16 cellular contexts compared by ENCODE assay signal in the genomic region with DNA sequence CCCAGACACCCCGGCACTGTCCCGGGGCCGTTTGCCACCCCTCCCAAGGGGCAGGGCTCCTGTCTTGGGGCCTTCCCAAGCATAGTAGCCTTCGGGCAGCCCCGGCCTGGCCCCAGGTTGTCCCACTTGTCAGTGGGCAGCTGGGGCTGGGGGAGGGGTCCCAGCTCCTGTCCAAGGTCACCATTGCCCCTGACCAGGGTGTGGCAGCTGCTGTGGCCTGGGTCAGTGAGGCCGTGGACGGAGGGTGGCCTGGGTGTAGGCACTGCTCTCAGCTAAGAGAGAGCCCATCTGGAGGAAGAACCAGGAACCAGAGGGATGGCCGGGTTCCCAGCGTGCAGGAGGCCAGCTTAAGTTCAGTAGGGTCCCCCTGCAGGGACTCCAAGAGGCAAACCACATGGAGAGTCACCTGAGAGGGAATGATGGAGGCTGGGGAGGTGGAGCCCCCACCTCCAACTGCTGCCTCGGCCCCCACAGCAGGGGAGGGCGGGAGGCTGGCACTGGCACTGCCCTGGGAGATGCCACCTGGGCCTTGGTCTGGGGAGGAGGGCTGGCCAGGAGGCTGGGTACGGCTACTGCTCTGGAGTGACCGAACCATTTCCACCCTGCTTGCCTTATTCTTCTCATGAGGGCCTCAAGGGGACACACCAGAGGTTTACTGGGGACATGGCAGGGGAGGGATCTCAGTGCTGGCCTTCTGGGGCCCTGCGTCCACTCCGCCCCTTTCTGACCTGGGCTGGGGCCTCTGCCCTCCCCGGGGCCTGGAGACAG. TPM values are rescaled to one million over a fixed set of nuclear protein-coding genes. Genes with fewer than 3 reads are reported as not detected.
DNase-seq lines count a peak whose midpoint lies in the region; ATAC-seq, FAIRE-seq and TF ChIP-seq lines count a peak whose summit lies in the region.
"Had no signal": no experiment of that assay in that cellular context is flagged by ENCODE, and none has a peak within 500 bp of the region (broad histone marks: within the 10 kb centered on the region; RNA-seq: fewer than 3 reads in every experiment).

No MANE protein-coding gene starts in this region.

- H3K27me3 Mint-ChIP-seq in HFFc6 (ENCODE audit: insufficient read depth): peaks cover 13% of the 10 kb centered on the region

- H3K4me1 ChIP-seq in RWPE2 (ENCODE audit: insufficient read depth, poor library complexity, severe bottlenecking): no peaks in the 10 kb centered on the region
- H3K4me1 ChIP-seq in keratinocyte (ENCODE audit: control insufficient read depth, extremely low read depth, insufficient read depth, low read length): no peaks in the 10 kb centered on the region
- H3K4me1 ChIP-seq: Peyer's patch had no signal

- H3K36me3 Mint-ChIP-seq in HFFc6 (ENCODE audit: low read depth): no peaks in the 10 kb centered on the region
- H3K36me3 Mint-ChIP-seq: CD4-positive, CD25-positive, alpha-beta regulatory T cell had no signal

- H3K79me2 ChIP-seq in keratinocyte (ENCODE audit: control insufficient read depth, insufficient read depth, low read length): no peaks in the 10 kb centered on the region

- ATAC-seq in RWPE2 (ENCODE audit: low read depth): peak; percentile 8; the same call in 1 of the 3 replicates
- ATAC-seq in GM21619 (IDR thresholded peaks at IDR 0.05; ENCODE audit: unreplicated experiment): no peak
- no peak for ATAC-seq in GM19351 (IDR thresholded peaks at IDR 0.05; ENCODE audit: unreplicated experiment)
- no peak for ATAC-seq in HG02938 (IDR thresholded peaks at IDR 0.05; ENCODE audit: unreplicated experiment)

- H3K36me3 ChIP-seq in RWPE2 (ENCODE audit: low read depth) (no peaks in the 10 kb centered on the region), keratinocyte (ENCODE audit: control insufficient read depth in 2 of 2, extremely low read depth in 1 of 2, insufficient read depth in 2 of 2, low read length in 2 of 2) (no peaks in the 10 kb centered on the region)
- H3K36me3 ChIP-seq: Peyer's patch had no signal

- H3K9me3 Mint-ChIP-seq in HFFc6: no peaks in the 10 kb centered on the region
- H3K9me3 Mint-ChIP-seq: CD4-positive, CD25-positive, alpha-beta regulatory T cell had no signal

- H3K27me3 ChIP-seq in RWPE2 (ENCODE audit: insufficient read depth, poor library complexity, severe bottlenecking): no peaks in the 10 kb centered on the region
- H3K27me3 ChIP-seq in keratinocyte (ENCODE audit: control insufficient read depth, extremely low read depth, insufficient read depth, low read length): no peaks in the 10 kb centered on the region
- H3K27me3 ChIP-seq: Peyer's patch had no signal

- no peaks in the 10 kb centered on the region for H3K9me3 ChIP-seq in RWPE2 (ENCODE audit: severe bottlenecking)
- H3K9me3 ChIP-seq in keratinocyte (ENCODE audit: control insufficient read depth, low read depth, low read length): no peaks in the 10 kb centered on the region
- H3K9me3 ChIP-seq: Peyer's patch, SK-N-SH had no signal

- H3K9me1 ChIP-seq in keratinocyte (ENCODE audit: control insufficient read depth, extremely low read depth, insufficient read depth, low read length): no peaks in the 10 kb centered on the region

- no peak overlapping the region for H3K9ac ChIP-seq in keratinocyte (ENCODE audit: control insufficient read depth, extremely low read depth, insufficient read depth, low read length)
- H3K9ac ChIP-seq: SK-N-SH had no signal

- no peak overlapping the region for H3K4me3 Mint-ChIP-seq in HFFc6
- H3K4me3 Mint-ChIP-seq: CD4-positive, CD25-positive, alpha-beta regulatory T cell had no signal

- H2AFZ ChIP-seq in keratinocyte (ENCODE audit: control insufficient read depth, low read length): no peak overlapping the region

- H3K27ac Mint-ChIP-seq in HFFc6: no peak overlapping the region

- no peaks in the 10 kb centered on the region for H4K20me1 ChIP-seq in keratinocyte (ENCODE audit: control insufficient read depth, extremely low read depth, insufficient read depth, low read length)

- H3K27ac ChIP-seq in RWPE2 (ENCODE audit: poor library complexity, severe bottlenecking) (no peak overlapping the region), keratinocyte (ENCODE audit: control insufficient read depth, insufficient read depth, low read length) (no peak overlapping the region)
- H3K27ac ChIP-seq: Peyer's patch had no signal

- TF ChIP-seq CTCF in HFFc6 (IDR thresholded peaks at IDR 0.05) (0 out of 2 replicates have a peak, but pooled peaks have one; percentile 2), RWPE2 (IDR thresholded peaks at IDR 0.05; ENCODE audit: poor library complexity, severe bottlenecking) (no peak), keratinocyte (optimal IDR thresholded peaks at IDR 0.05 in 1 of 3, IDR thresholded peaks at IDR 0.05 in 1 of 3, conservative IDR thresholded peaks at IDR 0.05 in 1 of 3; ENCODE audit: extremely low read depth in 1 of 3, insufficient read depth in 2 of 3, low read length in 3 of 3) (no peak)

- dilution Hi-C loops in keratinocyte (cut with MboI; ENCODE audit: extremely low pct_ligation_motif_present, low sequenced_read_pairs): no loop called here

- peak; percentile 35 for FAIRE-seq in GM19239 (lab: Jason Lieb, UNC)
- FAIRE-seq in keratinocyte (lab: Jason Lieb, UNC): no peak
- FAIRE-seq: H54 had no signal

- peaks cover 8% of the 10 kb centered on the region; the same call in 1 of the 2 replicates for H3K4me1 Mint-ChIP-seq in HFFc6 (ENCODE audit: low read depth)

- DNase-seq in GM19239 (ENCODE audit: insufficient read length, low spot score) (no peak), HFFc6 (no peak), RWPE2 (ENCODE audit: low spot score) (no peak), keratinocyte (ENCODE audit: low read depth, low spot score) (no peak), islet precursor cell (no peak)
- DNase-seq: NCI-H2029 treated with DMSO at 0.1 percent for 48 hours, NCI-H510A had no signal

- H3K4me3 ChIP-seq in RWPE2 (ENCODE audit: severe bottlenecking) (no peak overlapping the region), keratinocyte (ENCODE audit: control insufficient read depth in 2 of 3, extremely low read depth in 1 of 3, insufficient read depth in 2 of 3, low read depth in 1 of 3, low read length in 3 of 3) (no peak overlapping the region)
- H3K4me3 ChIP-seq: Peyer's patch had no signal

- peak overlapping the region; percentile 32 for H3K4me2 ChIP-seq in keratinocyte (ENCODE audit: control insufficient read depth, extremely low read depth, insufficient read depth, low read depth, low read length)
- H3K4me2 ChIP-seq: SK-N-SH had no signal

RNA-seq across cellular contexts. Expression of gene CCDC188, which starts 6.7 kb away (rescaled TPM):
- total RNA-seq in HFFc6 (2021; fragmentation: NEBNext Ultra II Directional; extraction: Animal tissue kit (Norgen Biotek cat#: 25700)): 1 to 10 TPM in 4 of 6 experiments, under 1 TPM in 1, not detected in 1; 0.54 to 3.9 (median 2.8) TPM
- not detected in 3 replicates for polyA plus RNA-seq in keratinocyte
- polyA plus RNA-seq in keratinocyte (2011; ENCODE audit: low read depth): not detected
- not detected in 2 replicates for polyA plus RNA-seq in keratinocyte (2011; cell fraction: cytosol; rRNA removed)
- not detected in 2 replicates for polyA plus RNA-seq in keratinocyte (2011; cell fraction: nucleus; rRNA removed)
- polyA plus RNA-seq in keratinocyte (2012; ENCODE audit: low replicate concordance): not detected in 2 replicates
- polyA minus RNA-seq in keratinocyte: not detected in 3 replicates
- polyA minus RNA-seq in keratinocyte (2011; cell fraction: cytosol; rRNA and poly(A)+ RNA removed): not detected
- not detected in 2 replicates for polyA minus RNA-seq in keratinocyte (2011; cell fraction: nucleus; rRNA and poly(A)+ RNA removed)
- total RNA-seq: A673, OCI-LY7 had no signal
- polyA plus RNA-seq: CD4-positive, CD25-positive, alpha-beta regulatory T cell had no signal

RNA-seq across cellular contexts. Expression of gene ZDHHC8, which starts 26.0 kb away (rescaled TPM):
- total RNA-seq in HFFc6 (2021; fragmentation: NEBNext Ultra II Directional; extraction: Animal tissue kit (Norgen Biotek cat#: 25700)): 100 to 1,000 TPM in 3 of 6 experiments, 10 to 100 TPM in 3; 91.8 to 119 (median 99.1) TPM
- polyA plus RNA-seq in keratinocyte: 16.0 to 44.5 TPM (median 25.4 TPM) in 3 replicates
- polyA plus RNA-seq in keratinocyte (2011; ENCODE audit: low read depth): 3.4 TPM
- polyA plus RNA-seq in keratinocyte (2011; cell fraction: cytosol; rRNA removed): 16.7 and 34.6 TPM in 2 replicates
- polyA plus RNA-seq in keratinocyte (2011; cell fraction: nucleus; rRNA removed): 170 and 225 TPM in 2 replicates
- polyA plus RNA-seq in keratinocyte (2012; ENCODE audit: low replicate concordance): 17.3 and 50.3 TPM in 2 replicates
- 23.9 to 130 TPM (median 28.7 TPM) in 3 replicates for polyA minus RNA-seq in keratinocyte
- polyA minus RNA-seq in keratinocyte (2011; cell fraction: cytosol; rRNA and poly(A)+ RNA removed): 26.3 TPM
- 28.4 and 56.4 TPM in 2 replicates for polyA minus RNA-seq in keratinocyte (2011; cell fraction: nucleus; rRNA and poly(A)+ RNA removed)

RNA-seq across cellular contexts. Expression of gene TRMT2A, which starts 40.6 kb away (rescaled TPM):
- 10 to 100 TPM; 31.1 to 44.9 (median 38.5) TPM for total RNA-seq in HFFc6 (2021; fragmentation: NEBNext Ultra II Directional; extraction: Animal tissue kit (Norgen Biotek cat#: 25700))
- 18.3 to 53.7 TPM (median 20.6 TPM) in 3 replicates for polyA plus RNA-seq in keratinocyte
- 5.6 TPM for polyA plus RNA-seq in keratinocyte (2011; ENCODE audit: low read depth)
- polyA plus RNA-seq in keratinocyte (2011; cell fraction: cytosol; rRNA removed): 9.5 and 16.8 TPM in 2 replicates
- 94.5 and 118 TPM in 2 replicates for polyA plus RNA-seq in keratinocyte (2011; cell fraction: nucleus; rRNA removed)
- polyA plus RNA-seq in keratinocyte (2012; ENCODE audit: low replicate concordance): 25.8 and 30.1 TPM in 2 replicates
- polyA minus RNA-seq in keratinocyte: 23.0 to 59.2 TPM (median 34.2 TPM) in 3 replicates
- 46.4 TPM for polyA minus RNA-seq in keratinocyte (2011; cell fraction: cytosol; rRNA and poly(A)+ RNA removed)
- 28.0 and 35.1 TPM in 2 replicates for polyA minus RNA-seq in keratinocyte (2011; cell fraction: nucleus; rRNA and poly(A)+ RNA removed)

RNA-seq across cellular contexts. Expression of gene RANBP1, which starts 41.7 kb away (rescaled TPM):
- total RNA-seq in HFFc6 (2021; fragmentation: NEBNext Ultra II Directional; extraction: Animal tissue kit (Norgen Biotek cat#: 25700)): 100 to 1,000 TPM; 177 to 231 (median 226) TPM
- polyA plus RNA-seq in keratinocyte: 141 to 278 TPM (median 193 TPM) in 3 replicates
- polyA plus RNA-seq in keratinocyte (2011; ENCODE audit: low read depth): 44.3 TPM
- 251 and 309 TPM in 2 replicates for polyA plus RNA-seq in keratinocyte (2011; cell fraction: cytosol; rRNA removed)
- polyA plus RNA-seq in keratinocyte (2011; cell fraction: nucleus; rRNA removed): 131 and 136 TPM in 2 replicates
- polyA plus RNA-seq in keratinocyte (2012; ENCODE audit: low replicate concordance): 80.4 and 206 TPM in 2 replicates
- 91.3 to 166 TPM (median 155 TPM) in 3 replicates for polyA minus RNA-seq in keratinocyte
- 158 TPM for polyA minus RNA-seq in keratinocyte (2011; cell fraction: cytosol; rRNA and poly(A)+ RNA removed)
- polyA minus RNA-seq in keratinocyte (2011; cell fraction: nucleus; rRNA and poly(A)+ RNA removed): 27.4 and 32.5 TPM in 2 replicates
